ENCODE assay signal across 13 cellular contexts in genomic region chr13:27259831-27260230, GRCh38. TPM values are rescaled to one million over a fixed set of nuclear protein-coding genes. Genes with fewer than 3 reads are reported as not detected.
A peak's percentile ranks its signal among the peaks of the same experiment; 100 is the strongest.
DNase-seq lines count a peak whose midpoint lies in the region; ATAC-seq and TF ChIP-seq lines count a peak whose summit lies in the region.
"Had no signal": no experiment of that assay in that cellular context is flagged by ENCODE, and none has a peak within 500 bp of the region (broad histone marks: within the 10 kb centered on the region; RNA-seq: fewer than 3 reads in every experiment).

No MANE protein-coding gene starts in this region.

- peaks cover 38% of the 10 kb centered on the region for H3K36me3 Mint-ChIP-seq in WTC11

- H3K36me3 ChIP-seq in DOHH2 (ENCODE audit: control insufficient read depth, low read length), result peaks cover 81% of the 10 kb centered on the region

- H3K4me1 ChIP-seq in DOHH2 (ENCODE audit: control insufficient read depth, low read length), result peaks cover 77% of the 10 kb centered on the region
- H3K4me1 ChIP-seq: parathyroid adenoma, SJSA1 had no signal

- no peak overlapping the region for H3K4me3 Mint-ChIP-seq in WTC11

- H3F3A ChIP-seq in DOHH2 (ENCODE audit: control insufficient read depth, insufficient read depth), result peaks cover 86% of the 10 kb centered on the region

- peak overlapping the region; percentile 54 for H3K27ac ChIP-seq in DOHH2 (ENCODE audit: low read depth, low read length)
- H3K27ac ChIP-seq: parathyroid adenoma, SJSA1 had no signal

- peak overlapping the region; percentile 84 for H3K27ac Mint-ChIP-seq in WTC11

- H3K27me3 Mint-ChIP-seq in WTC11 (ENCODE audit: low read depth), result no peaks in the 10 kb centered on the region

- POLR2A ChIA-PET in WTC11 (lab: Charles Lee), result interaction anchor here (1.7 kb wide), 1 partner anchor 11 kb away, joined by 5 read pairs; the partner anchor contains the start of gene RASL11A

- no peaks in the 10 kb centered on the region for H4K20me1 ChIP-seq in DOHH2 (ENCODE audit: control insufficient read depth, insufficient read depth, low read depth, low read length)

- ATAC-seq in HG02759 (IDR thresholded peaks at IDR 0.05; ENCODE audit: unreplicated experiment), result peak; percentile 63
- no peak for ATAC-seq in WTC11
- no peak for ATAC-seq in GM21367 (IDR thresholded peaks at IDR 0.05; ENCODE audit: unreplicated experiment)
- ATAC-seq in HG03432 (IDR thresholded peaks at IDR 0.05; ENCODE audit: unreplicated experiment), result no peak
- no peak for ATAC-seq in HG03045 (IDR thresholded peaks at IDR 0.05; ENCODE audit: unreplicated experiment)

- no peaks in the 10 kb centered on the region for H3K9me3 ChIP-seq in DOHH2 (ENCODE audit: control insufficient read depth, insufficient read depth, low read length)
- H3K9me3 ChIP-seq: SJSA1 had no signal

- H3K79me2 ChIP-seq in DOHH2 (ENCODE audit: control insufficient read depth, low read length), result peaks cover 50% of the 10 kb centered on the region
- H3K79me2 ChIP-seq: parathyroid adenoma had no signal

- H3K9me2 ChIP-seq in DOHH2 (replicated peaks; ENCODE audit: control insufficient read depth, low read length), result no peaks in the 10 kb centered on the region

- no peaks in the 10 kb centered on the region for H3K9me3 Mint-ChIP-seq in WTC11

- H3K4me3 ChIP-seq in DOHH2 (ENCODE audit: low read length), result peak overlapping the region; percentile 24
- H3K4me3 ChIP-seq: SJSA1 had no signal

- H3K4me1 Mint-ChIP-seq in WTC11, result peaks cover 27% of the 10 kb centered on the region

- DNase-seq in WTC11 (ENCODE audit: low spot score) (no peak), medulla oblongata (ENCODE audit: extremely low spot score) (peak; percentile 43)
- DNase-seq in stimulated activated naive CD4-positive, alpha-beta T cell treated with Interleukin-2 at 50 U/mL for 16 hours (lab: John Stamatoyannopoulos, UW), result no peak
- DNase-seq: anterior cingulate cortex, hippocampal formation, NCI-H1092 treated with DMSO at 0.1 percent for 48 hours had no signal

- no peaks in the 10 kb centered on the region for H3K27me3 ChIP-seq in DOHH2 (ENCODE audit: control insufficient read depth, low read length)
- H3K27me3 ChIP-seq: SJSA1 had no signal

- CTCF ChIA-PET in WTC11 (lab: Charles Lee), result interaction anchor here (1.1 to 1.4 kb wide), 2 partner anchors 11 to 102 kb away, joined by 3 to 5 read pairs; partner anchors contain the start of gene RASL11A

- TF ChIP-seq CTCF in DOHH2 (IDR thresholded peaks at IDR 0.05; ENCODE audit: low read depth, low read length, poor library complexity, severe bottlenecking) (no peak), WTC11 (IDR thresholded peaks at IDR 0.05) (no peak)

- H3K4me2 ChIP-seq in DOHH2 (ENCODE audit: low read length), result peak overlapping the region; percentile 31

TF ChIP-seq in WTC11, 78 proteins besides CTCF, POLR2A, EP300 and RAD21:
- TF ChIP-seq TCF7 (CRISPR knock-in tag; IDR thresholded peaks at IDR 0.05; ENCODE audit: low read depth) (no peak), E2F1 (CRISPR knock-in tag; IDR thresholded peaks at IDR 0.05) (no peak), ETV6 (CRISPR knock-in tag; IDR thresholded peaks at IDR 0.05) (no peak), SP1 (CRISPR knock-in tag; conservative IDR thresholded peaks at IDR 0.05) (no peak), ZNF396 (CRISPR knock-in tag; IDR thresholded peaks at IDR 0.05; ENCODE audit: borderline replicate concordance) (no peak)
- TF ChIP-seq, protein P1, sequence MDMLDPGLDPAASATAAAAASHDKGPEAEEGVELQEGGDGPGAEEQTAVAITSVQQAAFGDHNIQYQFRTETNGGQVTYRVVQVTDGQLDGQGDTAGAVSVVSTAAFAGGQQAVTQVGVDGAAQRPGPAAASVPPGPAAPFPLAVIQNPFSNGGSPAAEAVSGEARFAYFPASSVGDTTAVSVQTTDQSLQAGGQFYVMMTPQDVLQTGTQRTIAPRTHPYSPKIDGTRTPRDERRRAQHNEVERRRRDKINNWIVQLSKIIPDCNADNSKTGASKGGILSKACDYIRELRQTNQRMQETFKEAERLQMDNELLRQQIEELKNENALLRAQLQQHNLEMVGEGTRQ (CRISPR knock-in tag; IDR thresholded peaks at IDR 0.05), result no peak

RNA-seq across cellular contexts. Expression of gene RPL21, which starts 8.5 kb away (rescaled TPM):
- total RNA-seq in WTC11 (2021), result 1,082 to 1,187 TPM (median 1,146 TPM) in 3 replicates

RNA-seq across cellular contexts. Expression of gene RASL11A, which starts 10.8 kb away (rescaled TPM):
- total RNA-seq in WTC11 (2021), result 2.5 to 3.8 TPM (median 3.5 TPM) in 3 replicates
